ENCODE assay signal across 16 cellular contexts in genomic region chr13:44471686-44472085, GRCh38.
A peak's percentile ranks its signal among the peaks of the same experiment; 100 is the strongest.
DNase-seq lines count a peak whose midpoint lies in the region; ATAC-seq and TF ChIP-seq lines count a peak whose summit lies in the region.
"Had no signal": no experiment of that assay in that cellular context is flagged by ENCODE, and none has a peak within 500 bp of the region (broad histone marks: within the 10 kb centered on the region; RNA-seq: fewer than 3 reads in every experiment).

No MANE protein-coding gene starts in this region.

- no peak overlapping the region for H2AFZ ChIP-seq in osteoblast (ENCODE audit: low read length)
- H2AFZ ChIP-seq: parathyroid adenoma had no signal

- peaks cover 62% of the 10 kb centered on the region for H3K79me2 ChIP-seq in osteoblast (ENCODE audit: insufficient read depth, low read length)

- H3K4me2 ChIP-seq in osteoblast (ENCODE audit: insufficient read depth, low read length) = peak overlapping the region; percentile 68
- H3K4me2 ChIP-seq: BLaER1 treated with 17β-estradiol and CSF1 and Interleukin-3, amounts not matched to agents 10 nM and 100 nM had no signal

- ATAC-seq in HG02678 (IDR thresholded peaks at IDR 0.05; ENCODE audit: unreplicated experiment) = no peak
- ATAC-seq: activated CD8-positive, alpha-beta memory T cell treated with anti-CD3 and anti-CD28 coated beads, Interleukin-2, amount 10 ng/mL, durations not matched to agents 7 days and 5 days had no signal

- no peaks in the 10 kb centered on the region for H3K9me3 ChIP-seq in osteoblast (ENCODE audit: low read depth, low read length)
- H3K9me3 ChIP-seq: BLaER1 treated with 17β-estradiol and CSF1 and Interleukin-3, amounts not matched to agents 10 nM and 100 nM had no signal

- peaks cover 33% of the 10 kb centered on the region for H3K4me1 ChIP-seq in osteoblast (ENCODE audit: insufficient read depth, low read length)
- H3K4me1 ChIP-seq: parathyroid adenoma had no signal

- no peaks in the 10 kb centered on the region for H3K27me3 ChIP-seq in osteoblast (ENCODE audit: insufficient read depth, low read length)
- H3K27me3 ChIP-seq: BLaER1 treated with 17β-estradiol and CSF1 and Interleukin-3, amounts not matched to agents 10 nM and 100 nM had no signal

- peak overlapping the region; percentile 62 for H3K27ac ChIP-seq in osteoblast (ENCODE audit: low read depth, low read length)
- H3K27ac ChIP-seq: BLaER1 treated with 17β-estradiol and CSF1 and Interleukin-3, amounts not matched to agents 10 nM and 100 nM; HL-60; parathyroid adenoma had no signal

- H3K36me3 ChIP-seq in osteoblast (ENCODE audit: insufficient read depth, low read length) = peaks cover 6% of the 10 kb centered on the region
- H3K36me3 ChIP-seq: BLaER1 treated with 17β-estradiol and CSF1 and Interleukin-3, amounts not matched to agents 10 nM and 100 nM had no signal

- H4K20me1 ChIP-seq in osteoblast (ENCODE audit: insufficient read depth, low read length) = peaks cover 26% of the 10 kb centered on the region

- DNase-seq in ELR (ENCODE audit: low read depth) (peak; percentile 76), RKO (ENCODE audit: low spot score) (peak; percentile 14), epithelial cell of esophagus (ENCODE audit: low read depth) (peak; percentile 20), osteoblast (ENCODE audit: insufficient read length, low spot score, missing footprints) (no peak), NCI-H1436 (lab: John Stamatoyannopoulos, UW) (no peak)
- DNase-seq in activated CD4-positive, alpha-beta T cell treated with anti-CD3 and anti-CD28 coated beads for 1 hour = no peak
- DNase-seq in activated CD4-positive, CD25-positive, alpha-beta regulatory T cell (lab: John Stamatoyannopoulos, UW) = no peak
- DNase-seq: activated CD8-positive, alpha-beta memory T cell treated with anti-CD3 and anti-CD28 coated beads, Interleukin-2, amount 10 ng/mL, durations not matched to agents 7 days and 5 days; activated gamma-delta T cell; endodermal cell; H7; stimulated activated CD4-positive, alpha-beta T cell treated with anti-CD3 and anti-CD28 coated beads, Interleukin-12 subunit alpha, Interleukin-12 subunit beta, amount 100 ng/mL, for 4 hours had no signal

- TF ChIP-seq CTCF in epithelial cell of esophagus (IDR thresholded peaks at IDR 0.05; ENCODE audit: insufficient read depth, low read depth, low read length, missing control alignments) = no peak
- no peak for TF ChIP-seq CTCF in osteoblast (IDR thresholded peaks at IDR 0.05; ENCODE audit: extremely low read depth, low read depth, low read length)

- H3K4me3 ChIP-seq in epithelial cell of esophagus (ENCODE audit: low read length) = no peak overlapping the region
- H3K4me3 ChIP-seq in osteoblast (ENCODE audit: insufficient read depth, low read length) = no peak overlapping the region
- H3K4me3 ChIP-seq: BLaER1 treated with 17β-estradiol and CSF1 and Interleukin-3, amounts not matched to agents 10 nM and 100 nM had no signal

Comparison
In these comparisons a context has a peak if more than half of its experiments do, and no peak if none do; other contexts are left out.
1. DNase-seq: peak in ELR (single experiment), RKO (single experiment) and epithelial cell of esophagus (single experiment); none in osteoblast (single experiment), activated CD4-positive, alpha-beta T cell treated with anti-CD3 and anti-CD28 coated beads for 1 hour (single experiment), NCI-H1436 (single experiment) and activated CD4-positive, CD25-positive, alpha-beta regulatory T cell (0 of 4).